In the genomic region with DNA sequence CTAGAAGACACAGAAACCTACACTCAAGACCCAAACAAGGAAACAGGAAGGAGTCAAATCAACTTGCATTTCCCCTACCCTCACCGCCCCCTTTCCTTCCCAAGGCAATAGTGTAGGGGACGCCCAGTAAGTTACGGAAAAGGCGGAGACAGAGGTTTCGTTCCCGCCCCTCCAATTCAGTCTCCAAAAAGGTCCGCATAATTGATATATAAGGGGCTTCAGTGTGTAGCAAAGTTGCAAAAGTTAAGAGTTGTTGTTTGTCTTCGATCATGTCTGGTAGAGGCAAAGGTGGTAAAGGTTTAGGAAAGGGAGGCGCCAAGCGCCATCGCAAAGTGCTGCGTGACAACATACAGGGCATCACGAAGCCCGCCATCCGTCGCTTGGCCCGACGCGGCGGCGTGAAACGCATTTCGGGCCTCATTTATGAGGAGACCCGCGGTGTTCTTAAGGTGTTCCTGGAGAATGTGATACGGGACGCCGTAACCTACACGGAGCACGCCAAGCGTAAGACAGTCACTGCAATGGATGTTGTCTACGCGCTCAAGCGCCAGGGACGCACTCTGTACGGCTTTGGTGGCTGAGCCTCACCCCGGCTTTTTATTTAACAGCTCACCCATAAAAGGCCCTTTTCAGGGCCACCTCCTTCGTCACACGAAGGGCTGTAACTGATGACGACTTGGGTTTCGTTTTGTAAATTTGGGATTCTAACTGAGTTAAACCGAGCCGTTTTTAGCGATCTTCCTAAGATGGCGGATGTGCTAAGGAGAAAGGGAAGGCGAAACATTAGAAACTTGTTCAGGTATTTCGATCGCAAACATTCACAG, we compare ENCODE assay signal across 8 cellular contexts.
DNase-seq lines count a peak whose midpoint lies in the region; ATAC-seq, FAIRE-seq and TF ChIP-seq lines count a peak whose summit lies in the region.

No MANE protein-coding gene starts in this region.

- no peak overlapping the region for H3K4me2 ChIP-seq in PC-9

- peaks cover 6% of the 10 kb centered on the region for H3K36me3 Mint-ChIP-seq in activated CD8-positive, alpha-beta memory T cell treated with anti-CD3 and anti-CD28 coated beads, Interleukin-2, amount 10 ng/mL, durations not matched to agents 7 days and 5 days
- H3K36me3 Mint-ChIP-seq in nephron progenitor cell (ENCODE audit: low read depth) (peaks cover 9% of the 10 kb centered on the region), type B pancreatic cell (peaks cover 4% of the 10 kb centered on the region)

- ATAC-seq in GM19025 (IDR thresholded peaks at IDR 0.05; ENCODE audit: low read depth, unreplicated experiment) (peak; percentile 57), HG03378 (IDR thresholded peaks at IDR 0.05; ENCODE audit: unreplicated experiment) (peak; percentile 40), esophagus mucosa (peak; percentile 64)
- ATAC-seq in activated CD8-positive, alpha-beta memory T cell treated with anti-CD3 and anti-CD28 coated beads, Interleukin-2, amount 10 ng/mL, durations not matched to agents 7 days and 5 days: peak; percentile 81

- TF ChIP-seq CTCF in nephron progenitor cell (IDR thresholded peaks at IDR 0.05): no peak
- TF ChIP-seq CTCF in type B pancreatic cell (conservative IDR thresholded peaks at IDR 0.05): no peak
- TF ChIP-seq CTCF in PC-9 (conservative IDR thresholded peaks at IDR 0.05): no peak

- H2AFZ ChIP-seq in PC-9: no peak overlapping the region

- peak; percentile 74 for FAIRE-seq in A204.1 (lab: Jason Lieb, UNC)

- H3K4me3 ChIP-seq in PC-9: no peak overlapping the region

- H3K27ac ChIP-seq in PC-9: no peak overlapping the region

- no peaks in the 10 kb centered on the region for H3K27me3 Mint-ChIP-seq in activated CD8-positive, alpha-beta memory T cell treated with anti-CD3 and anti-CD28 coated beads, Interleukin-2, amount 10 ng/mL, durations not matched to agents 7 days and 5 days
- H3K27me3 Mint-ChIP-seq in nephron progenitor cell (ENCODE audit: low read depth, poor library complexity) (no peaks in the 10 kb centered on the region), type B pancreatic cell (no peaks in the 10 kb centered on the region)

- no peaks in the 10 kb centered on the region for H3K36me3 ChIP-seq in PC-9 (ENCODE audit: low read depth)

- H3K4me1 ChIP-seq in PC-9 (replicated peaks; ENCODE audit: insufficient read depth): peaks cover 24% of the 10 kb centered on the region

- peak overlapping the region; percentile 94 for H3K27ac Mint-ChIP-seq in activated CD8-positive, alpha-beta memory T cell treated with anti-CD3 and anti-CD28 coated beads, Interleukin-2, amount 10 ng/mL, durations not matched to agents 7 days and 5 days
- peak overlapping the region; percentile 51 for H3K27ac Mint-ChIP-seq in nephron progenitor cell
- peak overlapping the region; percentile 34 for H3K27ac Mint-ChIP-seq in type B pancreatic cell

- intact Hi-C loops in PC-9 (cut with micrococcal nuclease; ENCODE audit: unreplicated experiment): no loop called here

- H3F3A ChIP-seq in PC-9 (ENCODE audit: insufficient read depth, low read depth): peaks cover 15% of the 10 kb centered on the region

- no peaks in the 10 kb centered on the region for H3K79me2 ChIP-seq in PC-9 (ENCODE audit: low read depth)

- no peaks in the 10 kb centered on the region for H3K27me3 ChIP-seq in PC-9 (ENCODE audit: insufficient read depth, low read depth)

- peak overlapping the region; percentile 74 for H3K4me3 Mint-ChIP-seq in activated CD8-positive, alpha-beta memory T cell treated with anti-CD3 and anti-CD28 coated beads, Interleukin-2, amount 10 ng/mL, durations not matched to agents 7 days and 5 days
- H3K4me3 Mint-ChIP-seq in nephron progenitor cell (peak overlapping the region; percentile 14), type B pancreatic cell (no peak overlapping the region)

- no peaks in the 10 kb centered on the region for H3K9me2 ChIP-seq in PC-9 (ENCODE audit: insufficient read depth)

- peaks cover 40% of the 10 kb centered on the region for H3K4me1 Mint-ChIP-seq in activated CD8-positive, alpha-beta memory T cell treated with anti-CD3 and anti-CD28 coated beads, Interleukin-2, amount 10 ng/mL, durations not matched to agents 7 days and 5 days
- H3K4me1 Mint-ChIP-seq in nephron progenitor cell: peaks cover 41% of the 10 kb centered on the region
- H3K4me1 Mint-ChIP-seq in type B pancreatic cell (ENCODE audit: unreplicated experiment): peaks cover 4% of the 10 kb centered on the region

- no peaks in the 10 kb centered on the region for H3K9me3 ChIP-seq in PC-9 (ENCODE audit: insufficient read depth, low read depth)

- CTCF ChIA-PET in activated CD8-positive, alpha-beta memory T cell treated with anti-CD3 and anti-CD28 coated beads, Interleukin-2, amount 10 ng/mL, durations not matched to agents 7 days and 5 days (lab: Charles Lee): interaction anchor here (1.0 to 1.5 kb wide), 2 partner anchors 10 to 32 kb away, joined by 5 to 8 read pairs; a partner anchor contains a TSS
- CTCF ChIA-PET in PC-9 (lab: Charles Lee): no interaction called here

- BruUV-seq in PC-9 (replicated peaks; lab: Mats Ljungman, UMichigan): no TSS peak

- H3K9me3 Mint-ChIP-seq in activated CD8-positive, alpha-beta memory T cell treated with anti-CD3 and anti-CD28 coated beads, Interleukin-2, amount 10 ng/mL, durations not matched to agents 7 days and 5 days (ENCODE audit: low read depth): no peaks in the 10 kb centered on the region
- H3K9me3 Mint-ChIP-seq in nephron progenitor cell (peaks cover 20% of the 10 kb centered on the region), type B pancreatic cell (no peaks in the 10 kb centered on the region)

- POLR2A ChIA-PET in PC-9 (lab: Charles Lee; ENCODE audit: unreplicated experiment): no interaction called here

- H4K20me1 ChIP-seq in PC-9 (ENCODE audit: insufficient read depth): no peaks in the 10 kb centered on the region

- DNase-seq in activated CD8-positive, alpha-beta memory T cell treated with anti-CD3 and anti-CD28 coated beads, Interleukin-2, amount 10 ng/mL, durations not matched to agents 7 days and 5 days: peak; percentile 94
- DNase-seq in nephron progenitor cell (no peak), type B pancreatic cell (ENCODE audit: extremely low spot score, unreplicated experiment) (no peak), PC-9 (no peak)

Comparison
In these comparisons a context has a peak if more than half of its experiments do, and no peak if none do; other contexts are left out.
1. H3K27ac Mint-ChIP-seq: peak in every context shown above with its lines; median percentile 94 in activated CD8-positive, alpha-beta memory T cell treated with anti-CD3 and anti-CD28 coated beads, Interleukin-2, amount 10 ng/mL, durations not matched to agents 7 days and 5 days; 51 in nephron progenitor cell; 34 in type B pancreatic cell.